In the genomic region with DNA sequence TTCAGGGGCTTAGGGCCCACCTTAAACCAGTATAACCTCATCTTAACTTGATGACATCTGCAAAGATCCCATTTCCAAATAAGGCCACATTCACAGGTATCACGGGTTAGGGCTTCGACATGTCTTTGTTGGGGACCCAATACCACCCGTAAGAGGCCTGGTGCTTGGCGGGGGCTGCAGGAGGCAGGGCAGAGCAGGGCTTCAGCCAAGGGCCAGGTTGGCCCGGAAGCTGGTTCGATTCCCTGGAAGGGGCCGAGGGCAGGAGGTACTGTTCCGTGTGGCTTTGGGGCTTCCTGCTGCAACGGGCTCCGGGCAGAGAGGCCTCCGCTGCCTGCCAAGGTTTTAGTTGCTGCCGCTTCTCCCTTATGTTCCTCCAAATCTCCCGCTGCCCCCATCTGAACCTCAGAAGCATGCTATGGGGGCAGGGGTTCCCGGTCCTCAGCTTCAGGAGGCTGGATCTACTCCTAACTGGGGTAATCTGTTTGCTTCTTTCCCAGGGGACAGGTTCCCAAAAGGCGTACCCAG, we compare ENCODE assay signal across 21 cellular contexts. TPM values are rescaled to one million over a fixed set of nuclear protein-coding genes. Genes with fewer than 3 reads are reported as not detected.
DNase-seq lines count a peak whose midpoint lies in the region; ATAC-seq, FAIRE-seq and TF ChIP-seq lines count a peak whose summit lies in the region.
"Had no signal": no experiment of that assay in that cellular context is flagged by ENCODE, and none has a peak within 500 bp of the region (broad histone marks: within the 10 kb centered on the region; RNA-seq: fewer than 3 reads in every experiment).

No MANE protein-coding gene starts in this region.

- no peak overlapping the region for H3K56ac ChIP-seq in H1 (replicated peaks; ENCODE audit: insufficient read length, low read depth, low read length)

- no peaks in the 10 kb centered on the region for H4K20me1 ChIP-seq in H1 (replicated peaks in 1 of 2; ENCODE audit: control insufficient read depth in 1 of 2, insufficient read depth in 2 of 2, low read length in 2 of 2)
- H4K20me1 ChIP-seq: BLaER1 had no signal

- H2BK120ac ChIP-seq in H1 (replicated peaks; ENCODE audit: low read depth, low read length): no peak overlapping the region

- no peak overlapping the region for H3K4me2 ChIP-seq in H1 (ENCODE audit: insufficient read depth in 1 of 2, low read depth in 2 of 2, low read length in 2 of 2)
- H3K4me2 ChIP-seq: BLaER1 had no signal

- H3K79me1 ChIP-seq in H1 (ENCODE audit: low read depth, low read length): no peaks in the 10 kb centered on the region

- H4K5ac ChIP-seq in H1 (ENCODE audit: insufficient read length, low read depth, low read length): no peak overlapping the region

- no peak overlapping the region for H3K23ac ChIP-seq in H1 (ENCODE audit: insufficient read length)

- no peak overlapping the region for H2BK12ac ChIP-seq in H1 (ENCODE audit: low read depth, low read length)

- 89% methylated on average over 13 of the region's 15 CpGs; no CpG with 5 or more reads in 1 of the 2 experiments for WGBS in H1 (ENCODE audit: extremely low coverage in 1 of 2, insufficient coverage in 1 of 2, insufficient read length in 1 of 2, insufficient replicate concordance in 2 of 2, low coverage in 1 of 2, low lambda C conversion rate in 2 of 2, missing lambda C conversion rate in 1 of 2), 2 experiments

- no peaks in the 10 kb centered on the region; a peak in 1 of 7 replicates for H3K27me3 ChIP-seq in H1 (replicated peaks in 1 of 4; ENCODE audit: control insufficient read depth in 3 of 4, extremely low read depth in 1 of 4, insufficient read depth in 3 of 4, low read length in 3 of 4)
- H3K27me3 ChIP-seq in upper lobe of right lung: no peaks in the 10 kb centered on the region
- H3K27me3 ChIP-seq: BLaER1 had no signal

- no peak overlapping the region for H3K18ac ChIP-seq in H1 (ENCODE audit: extremely low read depth, low read length)

- no peak for TF ChIP-seq POLR2A in H1 (IDR thresholded peaks at IDR 0.05; ENCODE audit: control extremely low read depth in 1 of 2, low read depth in 2 of 2, low read length in 2 of 2)

- peak overlapping the region; percentile 35; the same call in 1 of the 2 replicates for H4K8ac ChIP-seq in H1 (ENCODE audit: extremely low read depth, insufficient read depth, low read length)

- intact Hi-C loops in upper lobe of right lung (cut with DNase I): no loop called here

- H3K4me3 ChIP-seq in H1 (ENCODE audit: extremely low read depth in 1 of 4, insufficient read depth in 2 of 4, low read depth in 3 of 4, low read length in 4 of 4): no peak overlapping the region
- H3K4me3 ChIP-seq in upper lobe of right lung: no peak overlapping the region
- H3K4me3 ChIP-seq: BLaER1, GM23248 had no signal

- H3K36me3 ChIP-seq in H1 (ENCODE audit: control insufficient read depth in 2 of 4, insufficient read depth in 4 of 4, low read length in 3 of 4) (no peaks in the 10 kb centered on the region), upper lobe of right lung (no peaks in the 10 kb centered on the region)
- H3K36me3 ChIP-seq: BLaER1 had no signal

- no peaks in the 10 kb centered on the region for H3K36me3 Mint-ChIP-seq in activated T-cell treated with anti-CD3 and anti-CD28 coated beads, Interleukin-2, amount 50 U/mL, for 24 hours (ENCODE audit: low read depth)
- H3K36me3 Mint-ChIP-seq: CD8-positive, alpha-beta T cell had no signal

- no peak for TF ChIP-seq CTCF in H1 (IDR thresholded peaks at IDR 0.05; ENCODE audit: control extremely low read depth in 1 of 3, insufficient read depth in 1 of 3, low read depth in 1 of 3, low read length in 3 of 3)
- TF ChIP-seq CTCF in upper lobe of right lung (IDR thresholded peaks at IDR 0.05): no peak

- H4K91ac ChIP-seq in H1 (replicated peaks; ENCODE audit: insufficient read length, low read length): no peak overlapping the region

- no peak overlapping the region for H2BK5ac ChIP-seq in H1 (ENCODE audit: low read depth, low read length)

- H2BK15ac ChIP-seq in H1 (ENCODE audit: low read length): no peak overlapping the region

- H3K27ac Mint-ChIP-seq in activated T-cell treated with anti-CD3 and anti-CD28 coated beads, Interleukin-2, amount 50 U/mL, for 24 hours: no peak overlapping the region
- H3K27ac Mint-ChIP-seq: B cell; CD4-positive, CD25-positive, alpha-beta regulatory T cell; CD8-positive, alpha-beta T cell; H9 had no signal

- H2AK5ac ChIP-seq in H1 (ENCODE audit: low read depth, low read length): no peak overlapping the region

- H3K27me3 Mint-ChIP-seq in activated T-cell treated with anti-CD3 and anti-CD28 coated beads, Interleukin-2, amount 50 U/mL, for 24 hours: no peaks in the 10 kb centered on the region
- H3K27me3 Mint-ChIP-seq: B cell; CD4-positive, CD25-positive, alpha-beta regulatory T cell had no signal

- H3K79me2 ChIP-seq in H1 (ENCODE audit: control insufficient read depth in 1 of 2, insufficient read depth in 2 of 2, low read length in 2 of 2): no peaks in the 10 kb centered on the region

- CTCF ChIA-PET in H1 (lab: Charles Lee; ENCODE audit: partially characterized antibody): no interaction called here

- H3K23me2 ChIP-seq in H1 (ENCODE audit: low read depth, low read length): peaks cover 3% of the 10 kb centered on the region; the same call in 1 of the 2 replicates

- H3K4me3 Mint-ChIP-seq in activated T-cell treated with anti-CD3 and anti-CD28 coated beads, Interleukin-2, amount 50 U/mL, for 24 hours: no peak overlapping the region
- H3K4me3 Mint-ChIP-seq: B cell; CD4-positive, CD25-positive, alpha-beta regulatory T cell; CD8-positive, alpha-beta T cell; H9 had no signal

- POLR2A ChIA-PET in H1 (lab: Charles Lee; ENCODE audit: partially characterized antibody): no interaction called here

- no peak overlapping the region for H3K4ac ChIP-seq in H1 (replicated peaks; ENCODE audit: insufficient read length, low read depth, low read length)

- DNase-seq in NCI-H82 (lab: John Stamatoyannopoulos, UW) (peak; percentile 53), NCI-H82 treated with DMSO at 0.1 percent for 48 hours (lab: John Stamatoyannopoulos, UW; ENCODE audit: unreplicated experiment) (no peak), H1 (ENCODE audit: low read depth in 1 of 2, low spot score in 2 of 2) (no peak), urothelium cell line (ENCODE audit: low spot score) (no peak), upper lobe of right lung (no peak)
- DNase-seq in activated T-cell treated with anti-CD3 and anti-CD28 coated beads, Interleukin-2, amount 50 U/mL, for 24 hours: no peak
- DNase-seq: Caco-2; CD4-positive, CD25-positive, alpha-beta regulatory T cell; CD8-positive, alpha-beta T cell; DMS153; DMS79; EL; GF-D8; GM23248; H9 had no signal

- no peak for TF ChIP-seq EP300 in H1 (IDR thresholded peaks at IDR 0.05; ENCODE audit: borderline replicate concordance in 1 of 2, low read depth in 2 of 2, low read length in 2 of 2)

- peaks cover 5% of the 10 kb centered on the region for H3K4me1 Mint-ChIP-seq in activated T-cell treated with anti-CD3 and anti-CD28 coated beads, Interleukin-2, amount 50 U/mL, for 24 hours (ENCODE audit: low read depth)
- H3K4me1 Mint-ChIP-seq: B cell; CD4-positive, CD25-positive, alpha-beta regulatory T cell had no signal

- no peak overlapping the region for H3K9ac ChIP-seq in H1 (replicated peaks in 1 of 4; ENCODE audit: extremely low read depth in 1 of 4, low read depth in 3 of 4, low read length in 3 of 4)
- H3K9ac ChIP-seq: BLaER1, GM23248 had no signal

- no peak for FAIRE-seq in H1 (lab: Jason Lieb, UNC)
- FAIRE-seq in urothelium cell line (lab: Jason Lieb, UNC): peak; percentile 5
- FAIRE-seq: A204.1, GM12891 had no signal

- no peak for ATAC-seq in upper lobe of right lung
- ATAC-seq: CD8-positive, alpha-beta T cell had no signal

- no peaks in the 10 kb centered on the region for H3K9me3 Mint-ChIP-seq in activated T-cell treated with anti-CD3 and anti-CD28 coated beads, Interleukin-2, amount 50 U/mL, for 24 hours
- H3K9me3 Mint-ChIP-seq: CD8-positive, alpha-beta T cell; H9 had no signal

- H2BK20ac ChIP-seq in H1 (ENCODE audit: low read length): no peak overlapping the region

- no peak for TF ChIP-seq RAD21 in H1 (IDR thresholded peaks at IDR 0.05 in 1 of 2, conservative IDR thresholded peaks at IDR 0.05 in 1 of 2; ENCODE audit: low read depth in 2 of 2, low read length in 2 of 2)

- H3K4me1 ChIP-seq in H1 (replicated peaks in 1 of 4; ENCODE audit: control insufficient read depth in 3 of 4, insufficient read depth in 4 of 4, low read length in 3 of 4) (peaks cover 0 to 7% (median 0%) of the 10 kb centered on the region in 4 experiments; a peak in 2 of 7 replicates), upper lobe of right lung (no peaks in the 10 kb centered on the region)
- H3K4me1 ChIP-seq: Caco-2 had no signal

- H3K9me3 ChIP-seq in H1 (ENCODE audit: insufficient read depth in 2 of 2, low read depth in 1 of 2, low read length in 1 of 2) (no peaks in the 10 kb centered on the region), upper lobe of right lung (no peaks in the 10 kb centered on the region)
- H3K9me3 ChIP-seq: BLaER1, Caco-2 had no signal

- no peak overlapping the region for H2AFZ ChIP-seq in H1 (ENCODE audit: low read length)
- H2AFZ ChIP-seq: GM23248 had no signal

- no peak overlapping the region for H3K27ac ChIP-seq in H1 (ENCODE audit: low read depth, low read length)
- H3K27ac ChIP-seq in upper lobe of right lung: no peak overlapping the region
- H3K27ac ChIP-seq: 22Rv1, BLaER1, C4-2B, GM23248 had no signal

- no peak overlapping the region for H3K14ac ChIP-seq in H1 (ENCODE audit: insufficient read length)

TF ChIP-seq in H1, 55 proteins besides CTCF, POLR2A, EP300 and RAD21 (continues in another document):
- TF ChIP-seq FOSL1 (IDR thresholded peaks at IDR 0.05; ENCODE audit: insufficient read depth, low read depth, low read length): no peak
- no peak for TF ChIP-seq NANOG (IDR thresholded peaks at IDR 0.05; ENCODE audit: insufficient read depth, low read depth, low read length, poor library complexity, severe bottlenecking)
- TF ChIP-seq KDM5A (IDR thresholded peaks at IDR 0.05; ENCODE audit: low read length): no peak
- no peak for TF ChIP-seq RNF2 (IDR thresholded peaks at IDR 0.05; ENCODE audit: borderline replicate concordance, low read depth, low read length, missing control alignments, poor library complexity, severe bottlenecking)
- no peak for TF ChIP-seq POU5F1 (IDR thresholded peaks at IDR 0.05; ENCODE audit: low read depth, low read length)
- TF ChIP-seq SIRT6 (IDR thresholded peaks at IDR 0.05; ENCODE audit: low read length): no peak
- no peak for TF ChIP-seq RXRA (IDR thresholded peaks at IDR 0.05; ENCODE audit: insufficient read depth, low read depth, low read length)

RNA-seq across cellular contexts. Expression of gene MED10, which starts 29.8 kb away (rescaled TPM):
- total RNA-seq in H1 (2021; fragmentation: NEBNext Ultra II Directional; extraction: Animal tissue kit (Norgen Biotek cat#: 25700)): 20.1 and 22.0 TPM in 2 replicates
- polyA plus RNA-seq in H1 (2011; rRNA removed): 23.2 and 28.3 TPM in 2 replicates
- polyA plus RNA-seq in H1 (2011; cell fraction: cytosol; rRNA removed): 31.6 TPM
- 14.9 TPM for polyA plus RNA-seq in H1 (2011; cell fraction: nucleus; rRNA removed)
- 20.7 to 22.9 TPM (median 21.2 TPM) in 4 replicates for polyA plus RNA-seq in H1 (2012, experiment 1 of 2)
- 17.4 TPM for polyA plus RNA-seq in H1 (2012, experiment 2 of 2)
- polyA plus RNA-seq in H1 (2013, experiment 1 of 2): 20.8 TPM
- polyA plus RNA-seq in H1 (2013, experiment 2 of 2): 18.7 TPM
- 2.9 and 3.3 TPM in 2 replicates for polyA minus RNA-seq in H1 (2011; rRNA and poly(A)+ RNA removed)
- 8.4 TPM for polyA minus RNA-seq in H1 (2011; cell fraction: cytosol; rRNA and poly(A)+ RNA removed)
- polyA minus RNA-seq in H1 (2011; cell fraction: nucleus; rRNA and poly(A)+ RNA removed): 14.7 TPM
- 31.8 TPM for total RNA-seq in upper lobe of right lung
